ENCODE assay signal across 1 cellular context in the genomic region with DNA sequence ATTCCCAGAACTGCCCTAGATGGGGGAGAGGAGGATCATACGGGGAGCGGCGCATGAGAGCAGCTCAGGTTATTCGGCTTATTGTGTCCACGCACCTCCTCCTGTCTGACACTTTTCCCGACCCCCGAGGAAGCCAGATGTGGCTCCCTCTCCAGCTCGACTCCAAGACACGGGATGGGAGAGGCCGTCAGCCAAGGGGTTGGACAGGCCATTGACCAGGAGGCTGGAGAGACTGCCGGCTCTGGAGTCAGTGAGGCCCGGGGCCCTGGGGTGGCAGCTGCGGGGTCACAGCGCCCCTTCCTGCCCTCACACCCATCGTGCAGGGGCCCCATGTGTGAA.
TF ChIP-seq lines count a peak whose summit lies in the region.

No MANE protein-coding gene starts in this region.

TF ChIP-seq in GM12878, 131 proteins besides CTCF, POLR2A, EP300 and RAD21:
- no peak for TF ChIP-seq FOXK2 (IDR thresholded peaks at IDR 0.05)
- TF ChIP-seq KDM1A (IDR thresholded peaks at IDR 0.05; ENCODE audit: borderline replicate concordance): no peak
- TF ChIP-seq SRF (IDR thresholded peaks at IDR 0.05; ENCODE audit: low read depth in 2 of 2, low read length in 2 of 2): no peak
- no peak for TF ChIP-seq CHD4 (IDR thresholded peaks at IDR 0.05)
- TF ChIP-seq LARP7 (IDR thresholded peaks at IDR 0.05): no peak
- TF ChIP-seq HCFC1 (IDR thresholded peaks at IDR 0.05; ENCODE audit: low read length): no peak
TF ChIP-seq in GM12878: peak in this region for 0.
